In the genomic region with DNA sequence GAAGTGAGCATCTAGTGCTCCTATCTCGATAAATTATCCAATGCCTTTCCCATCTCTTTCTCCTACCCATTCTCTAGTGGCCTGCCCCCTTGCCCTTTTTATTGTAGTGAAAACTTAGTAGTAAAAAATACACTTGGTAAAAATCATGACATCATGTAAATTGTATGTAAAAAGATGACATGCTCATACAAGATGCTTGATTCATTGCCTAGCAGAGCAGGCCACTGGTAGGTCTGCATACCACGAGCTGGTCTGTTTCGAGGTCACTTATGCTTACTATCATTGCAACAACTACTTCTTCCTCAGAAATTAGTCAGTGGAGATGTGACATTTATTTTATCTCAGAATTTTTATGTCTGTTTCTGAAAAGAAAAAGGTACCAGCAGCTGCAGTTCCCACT, we compare ENCODE assay signal across 13 cellular contexts.
DNase-seq lines count a peak whose midpoint lies in the region; FAIRE-seq and TF ChIP-seq lines count a peak whose summit lies in the region.
"Had no signal": no experiment of that assay in that cellular context is flagged by ENCODE, and none has a peak within 500 bp of the region (broad histone marks: within the 10 kb centered on the region; RNA-seq: fewer than 3 reads in every experiment).

No MANE protein-coding gene starts in this region.

- no peak for TF ChIP-seq CTCF in bronchial epithelial cell (IDR thresholded peaks at IDR 0.05; ENCODE audit: insufficient read depth, low read length, severe bottlenecking)

- no peaks in the 10 kb centered on the region for H3K27me3 ChIP-seq in bronchial epithelial cell (ENCODE audit: control insufficient read depth, insufficient read depth, low read length)
- H3K27me3 ChIP-seq: BE2C, uterus had no signal

- no peaks in the 10 kb centered on the region for H3K9me3 ChIP-seq in KOPT-K1 (ENCODE audit: insufficient read depth, low read length, poor library complexity, severe bottlenecking)
- H3K9me3 ChIP-seq: BE2C, uterus had no signal

- peak; percentile 20 for DNase-seq in AG08396 (ENCODE audit: low spot score)
- DNase-seq in bronchial epithelial cell (ENCODE audit: low read depth) = peak; percentile 84
- peak; percentile 69 for DNase-seq in kidney tubule cell (ENCODE audit: low spot score)
- no peak for DNase-seq in NOMO-1 treated with dmso at 0.1 percent for 144 hours (lab: John Stamatoyannopoulos, UW; ENCODE audit: unreplicated experiment)
- no peak for DNase-seq in NCI-H1092 (lab: John Stamatoyannopoulos, UW)
- no peak for DNase-seq in activated gamma-delta T cell treated with Interleukin-2 at 50 U/mL for 16 hours
- DNase-seq in NCI-H526 treated with DMSO at 0.1 percent for 48 hours (lab: John Stamatoyannopoulos, UW) = no peak
- DNase-seq: activated CD4-positive, alpha-beta T cell treated with anti-CD3 and anti-CD28 coated beads, Interleukin-2, amount 50 U/mL, for 1 hour; BE2C; DMS79; MM.1S; uterus had no signal

- H3K27ac ChIP-seq in KOPT-K1 (ENCODE audit: low read depth, low read length, poor library complexity, severe bottlenecking) = peak overlapping the region; percentile 34

- no peaks in the 10 kb centered on the region for H3K36me3 ChIP-seq in KOPT-K1 (ENCODE audit: insufficient read depth, low read length)
- no peaks in the 10 kb centered on the region for H3K36me3 ChIP-seq in bronchial epithelial cell (ENCODE audit: control insufficient read depth, insufficient read depth, low read length)
- H3K36me3 ChIP-seq: BE2C, uterus had no signal

- FAIRE-seq in bronchial epithelial cell (lab: Jason Lieb, UNC) = no peak

- no peak overlapping the region for H3K4me3 ChIP-seq in bronchial epithelial cell (ENCODE audit: low read depth, low read length)
- H3K4me3 ChIP-seq: uterus had no signal

Comparison
In these comparisons a context has a peak if more than half of its experiments do, and no peak if none do; other contexts are left out.
1. DNase-seq: peak in AG08396 (single experiment), bronchial epithelial cell (single experiment) and kidney tubule cell (single experiment); none in NOMO-1 treated with dmso at 0.1 percent for 144 hours (single experiment), NCI-H1092 (single experiment), activated gamma-delta T cell treated with Interleukin-2 at 50 U/mL for 16 hours (single experiment) and NCI-H526 treated with DMSO at 0.1 percent for 48 hours (single experiment).